9 cellular contexts compared by ENCODE assay signal in genomic region chr15:89668174-89668573, GRCh38. TPM values are rescaled to one million over a fixed set of nuclear protein-coding genes. Genes with fewer than 3 reads are reported as not detected.
"Had no signal": no experiment of that assay in that cellular context is flagged by ENCODE, and none has a peak within 500 bp of the region (broad histone marks: within the 10 kb centered on the region; RNA-seq: fewer than 3 reads in every experiment).

No MANE protein-coding gene starts in this region.

- H3K27ac Mint-ChIP-seq: GM23338, H9, HFFc6, IgD-negative memory B cell had no signal

- ATAC-seq: GM23338 had no signal

- H3K4me2 ChIP-seq: GM23338 had no signal

- DNase-seq: H9, HCEC 1CT, HFFc6, KG1 had no signal

- FAIRE-seq: H54 had no signal

- H3K9me3 Mint-ChIP-seq: GM23338, H9, HFFc6 had no signal

- H2AFZ ChIP-seq: GM23338 had no signal

- H3K4me3 Mint-ChIP-seq: GM23338, H9, HFFc6, IgD-negative memory B cell had no signal

- H3K27ac ChIP-seq: HL-60 had no signal

- H3K4me3 ChIP-seq: GM23338 had no signal

- H3K36me3 Mint-ChIP-seq: IgD-negative memory B cell had no signal

RNA-seq across cellular contexts. Expression of gene PLIN1, which starts 11.0 kb away (rescaled TPM):
- total RNA-seq: HFFc6, HT1080 had no signal
- polyA plus RNA-seq: IgD-negative memory B cell had no signal

RNA-seq across cellular contexts. Expression of gene KIF7, which starts 12.9 kb away (rescaled TPM):
- polyA plus RNA-seq: IgD-negative memory B cell had no signal

RNA-seq across cellular contexts. Expression of gene WDR93, which starts 22.4 kb away (rescaled TPM):
- total RNA-seq: H9, HT1080 had no signal
- polyA plus RNA-seq: GM23338, IgD-negative memory B cell had no signal
